ENCODE assay signal across 8 cellular contexts in genomic region chr1:196723325-196724185, GRCh38. TPM values are rescaled to one million over a fixed set of nuclear protein-coding genes. Genes with fewer than 3 reads are reported as not detected.
DNase-seq lines count a peak whose midpoint lies in the region; ATAC-seq, FAIRE-seq and TF ChIP-seq lines count a peak whose summit lies in the region.

No MANE protein-coding gene starts in this region.

- no peak overlapping the region for H3K9ac ChIP-seq in keratinocyte (ENCODE audit: control insufficient read depth, extremely low read depth, insufficient read depth, low read length)

- FAIRE-seq in keratinocyte (lab: Jason Lieb, UNC) = peak; percentile 67

- ATAC-seq in GM21423 (IDR thresholded peaks at IDR 0.05; ENCODE audit: unreplicated experiment) (peak; percentile 97), HG03558 (IDR thresholded peaks at IDR 0.05; ENCODE audit: extremely low read depth, unreplicated experiment) (peak; percentile 86)

- no peaks in the 10 kb centered on the region for H3K27me3 ChIP-seq in keratinocyte (ENCODE audit: control insufficient read depth, extremely low read depth, insufficient read depth, low read length)

- dilution Hi-C loops in keratinocyte (cut with MboI; ENCODE audit: extremely low pct_ligation_motif_present, low sequenced_read_pairs) = no loop called here

- H4K20me1 ChIP-seq in keratinocyte (ENCODE audit: control insufficient read depth, extremely low read depth, insufficient read depth, low read length) = no peaks in the 10 kb centered on the region

- no peak overlapping the region for H3K4me2 ChIP-seq in keratinocyte (ENCODE audit: control insufficient read depth, extremely low read depth, insufficient read depth, low read depth, low read length)

- peak; percentile 87 to 96 (median 91) for TF ChIP-seq CTCF in keratinocyte (optimal IDR thresholded peaks at IDR 0.05 in 1 of 3, IDR thresholded peaks at IDR 0.05 in 1 of 3, conservative IDR thresholded peaks at IDR 0.05 in 1 of 3; ENCODE audit: extremely low read depth in 1 of 3, insufficient read depth in 2 of 3, low read length in 3 of 3)

- H2AFZ ChIP-seq in keratinocyte (ENCODE audit: control insufficient read depth, low read length) = no peak overlapping the region

- H3K9me1 ChIP-seq in keratinocyte (ENCODE audit: control insufficient read depth, extremely low read depth, insufficient read depth, low read length) = no peaks in the 10 kb centered on the region

- H3K4me3 ChIP-seq in keratinocyte (ENCODE audit: control insufficient read depth in 2 of 3, extremely low read depth in 1 of 3, insufficient read depth in 2 of 3, low read depth in 1 of 3, low read length in 3 of 3) = no peak overlapping the region

- H3K9me3 ChIP-seq in keratinocyte (ENCODE audit: control insufficient read depth, low read depth, low read length) = no peaks in the 10 kb centered on the region

- DNase-seq in activated gamma-delta T cell treated with Interleukin-2 at 50 U/mL for 16 hours (peak; percentile 10), activated gamma-delta T cell (lab: John Stamatoyannopoulos, UW) (no peak), NOMO-1 (lab: John Stamatoyannopoulos, UW; ENCODE audit: unreplicated experiment in 2 of 2) (peak; percentile 3 to 7), keratinocyte (ENCODE audit: low read depth, low spot score) (peak; percentile 23), inferior parietal cortex (ENCODE audit: extremely low spot score) (no peak)
- peak; percentile 3 for DNase-seq in activated T-helper 9 cell treated with anti-CD3 and anti-CD28 coated beads, Interleukin-2, amount 50 U/mL, for 16 hours (ENCODE audit: low read depth)

- H3K79me2 ChIP-seq in keratinocyte (ENCODE audit: control insufficient read depth, insufficient read depth, low read length) = no peaks in the 10 kb centered on the region

- H3K36me3 ChIP-seq in keratinocyte (ENCODE audit: control insufficient read depth in 2 of 2, extremely low read depth in 1 of 2, insufficient read depth in 2 of 2, low read length in 2 of 2) = no peaks in the 10 kb centered on the region

- H3K4me1 ChIP-seq in keratinocyte (ENCODE audit: control insufficient read depth, extremely low read depth, insufficient read depth, low read length) = no peaks in the 10 kb centered on the region

- no peak overlapping the region for H3K27ac ChIP-seq in keratinocyte (ENCODE audit: control insufficient read depth, insufficient read depth, low read length)

RNA-seq across cellular contexts. Expression of gene CFHR3, which starts 51.1 kb away (rescaled TPM):
- not detected in 3 replicates for polyA plus RNA-seq in keratinocyte
- not detected for polyA plus RNA-seq in keratinocyte (2011; ENCODE audit: low read depth)
- polyA plus RNA-seq in keratinocyte (2011; cell fraction: cytosol; rRNA removed) = not detected in 2 replicates
- not detected in 2 replicates for polyA plus RNA-seq in keratinocyte (2011; cell fraction: nucleus; rRNA removed)
- not detected in 2 replicates for polyA plus RNA-seq in keratinocyte (2012; ENCODE audit: low replicate concordance)
- not detected in 3 replicates for polyA minus RNA-seq in keratinocyte
- not detected for polyA minus RNA-seq in keratinocyte (2011; cell fraction: cytosol; rRNA and poly(A)+ RNA removed)
- polyA minus RNA-seq in keratinocyte (2011; cell fraction: nucleus; rRNA and poly(A)+ RNA removed) = not detected in 2 replicates

Comparison
In these comparisons a context has a peak if more than half of its experiments do, and no peak if none do; other contexts are left out.
1. DNase-seq: peak in activated gamma-delta T cell treated with Interleukin-2 at 50 U/mL for 16 hours (single experiment), NOMO-1 (2 of 2), activated T-helper 9 cell treated with anti-CD3 and anti-CD28 coated beads, Interleukin-2, amount 50 U/mL, for 16 hours (single experiment) and keratinocyte (single experiment); none in activated gamma-delta T cell (single experiment) and inferior parietal cortex (single experiment).